ENCODE assay signal across 28 cellular contexts in genomic region chr17:62865586-62865985, GRCh38. TPM values are rescaled to one million over a fixed set of nuclear protein-coding genes. Genes with fewer than 3 reads are reported as not detected.
"Had no signal": no experiment of that assay in that cellular context is flagged by ENCODE, and none has a peak within 500 bp of the region (broad histone marks: within the 10 kb centered on the region; RNA-seq: fewer than 3 reads in every experiment).

No MANE protein-coding gene starts in this region.

- H3K27me3 ChIP-seq: hepatocyte, pancreas, testis, vagina had no signal

- H3K9me3 ChIP-seq: left ventricle myocardium inferior, mucosa of descending colon, pancreas, prostate gland, stomach, testis, tibial artery, vagina had no signal

- H3K27ac ChIP-seq: hepatocyte, left ventricle myocardium inferior, pancreas, prostate gland, skin epidermis, stomach, testis, tibial artery, vagina had no signal

- H3K4me3 Mint-ChIP-seq: naive thymus-derived CD4-positive, alpha-beta T cell; natural killer cell treated with Interleukin-12 subunit alpha and Interleukin-12 subunit beta and Interleukin-15 and Interleukin-18, amount 100 ng/mL, for 72 hours; stimulated activated naive B cell treated with anti-CD40 and anti-IgM and Interleukin-4, amounts not matched to agents 10 μg/mL and 1 μg/mL and 100 μg/mL, for 72 hours; type B pancreatic cell had no signal

- DNase-seq: islet precursor cell; left ventricle myocardium inferior; mesendoderm; midbrain; mucosa of descending colon; naive thymus-derived CD4-positive, alpha-beta T cell; pancreas; posterior cingulate gyrus; retina; right cardiac atrium; stimulated activated CD4-positive, alpha-beta T cell treated with anti-CD3 and anti-CD28 coated beads, Interleukin-12 subunit alpha, Interleukin-12 subunit beta, amount 100 ng/mL, for 4 hours; stimulated activated CD4-positive, alpha-beta T cell treated with anti-CD3 and anti-CD28 coated beads, Interleukin-15, amount 100 ng/mL, for 24 hours; stimulated activated CD4-positive, alpha-beta T cell treated with anti-CD3 and anti-CD28 coated beads, Interleukin-2, amount 100 ng/mL, for 24 hours; stimulated activated CD4-positive, alpha-beta T cell treated with anti-CD3 and anti-CD28 coated beads, Interleukin-4, amount 100 ng/mL, for 1 hour; stimulated activated naive B cell treated with anti-CD40 and anti-IgM and Interleukin-4, amounts not matched to agents 10 μg/mL and 1 μg/mL and 100 μg/mL, for 72 hours; stimulated activated naive CD8-positive, alpha-beta T cell treated with anti-CD3 and anti-CD28 coated beads, Interleukin-15, Interleukin-2, amounts not matched to agents 100 U/mL and 50 U/mL, for 24 hours; stomach; testis; tibial artery had no signal

- FAIRE-seq: pancreas had no signal

- H3K4me1 Mint-ChIP-seq: naive thymus-derived CD4-positive, alpha-beta T cell; stimulated activated naive B cell treated with anti-CD40 and anti-IgM and Interleukin-4, amounts not matched to agents 10 μg/mL and 1 μg/mL and 100 μg/mL, for 72 hours had no signal

- H3K4me3 ChIP-seq: hepatocyte, left ventricle myocardium inferior, lung, mucosa of descending colon, pancreas, prostate gland, skin epidermis, stomach, testis, tibial artery, vagina had no signal

- H3K9me3 Mint-ChIP-seq: naive thymus-derived CD4-positive, alpha-beta T cell; natural killer cell treated with Interleukin-12 subunit alpha and Interleukin-12 subunit beta and Interleukin-15 and Interleukin-18, amount 100 ng/mL, for 72 hours; stimulated activated naive B cell treated with anti-CD40 and anti-IgM and Interleukin-4, amounts not matched to agents 10 μg/mL and 1 μg/mL and 100 μg/mL, for 72 hours had no signal

- H3K4me1 ChIP-seq: left ventricle myocardium inferior, pancreas, prostate gland, tibial artery, vagina had no signal

- H3K36me3 Mint-ChIP-seq: naive thymus-derived CD4-positive, alpha-beta T cell; natural killer cell treated with Interleukin-12 subunit alpha and Interleukin-12 subunit beta and Interleukin-15 and Interleukin-18, amount 100 ng/mL, for 72 hours; stimulated activated naive B cell treated with anti-CD40 and anti-IgM and Interleukin-4, amounts not matched to agents 10 μg/mL and 1 μg/mL and 100 μg/mL, for 72 hours; type B pancreatic cell had no signal

- H3K27ac Mint-ChIP-seq: naive thymus-derived CD4-positive, alpha-beta T cell; natural killer cell treated with Interleukin-12 subunit alpha and Interleukin-12 subunit beta and Interleukin-15 and Interleukin-18, amount 100 ng/mL, for 72 hours; stimulated activated naive B cell treated with anti-CD40 and anti-IgM and Interleukin-4, amounts not matched to agents 10 μg/mL and 1 μg/mL and 100 μg/mL, for 72 hours; type B pancreatic cell had no signal

- H3K36me3 ChIP-seq: left ventricle myocardium inferior, pancreas, prostate gland, stomach, tibial artery, vagina had no signal

- H3K27me3 Mint-ChIP-seq: type B pancreatic cell had no signal

RNA-seq across cellular contexts. Expression of gene MARCHF10, which starts 57.5 kb away (rescaled TPM):
- total RNA-seq: hepatocyte; left ventricle myocardium inferior; lower leg skin; myocyte; natural killer cell treated with Interleukin-12 subunit alpha and Interleukin-12 subunit beta and Interleukin-15 and Interleukin-18, amount 100 ng/mL, for 72 hours; right cardiac atrium had no signal
- polyA plus RNA-seq: hepatocyte had no signal
